ENCODE assay signal across 10 cellular contexts in genomic region chr12:47777741-47778558, GRCh38. TPM values are rescaled to one million over a fixed set of nuclear protein-coding genes. Genes with fewer than 3 reads are reported as not detected.
DNase-seq lines count a peak whose midpoint lies in the region; TF ChIP-seq lines count a peak whose summit lies in the region.
"Had no signal": no experiment of that assay in that cellular context is flagged by ENCODE, and none has a peak within 500 bp of the region (broad histone marks: within the 10 kb centered on the region; RNA-seq: fewer than 3 reads in every experiment).

No MANE protein-coding gene starts in this region.

- peaks cover 7% of the 10 kb centered on the region for H3K36me3 Mint-ChIP-seq in T-helper 1 cell treated with Interleukin-12 subunit alpha and Interleukin-12 subunit beta and Interleukin-4 antibody, amounts not matched to agents 30 μg/mL and 1 μg/mL, for 36 hours (ENCODE audit: low read depth)
- H3K36me3 Mint-ChIP-seq in endodermal cell (ENCODE audit: low read depth): peaks cover 6% of the 10 kb centered on the region

- CTCF ChIA-PET in A673 (lab: Charles Lee): interaction anchor here (1.3 kb wide), 1 partner anchor 37 kb away, joined by 3 read pairs; no protein-coding TSS in a partner anchor

- peaks cover 0 to 64% of the 10 kb centered on the region in 2 donors for H3K4me1 ChIP-seq in right atrium auricular region
- peaks cover 41 to 77% (median 72%) of the 10 kb centered on the region in 4 donors for H3K4me1 ChIP-seq in stomach
- H3K4me1 ChIP-seq in endodermal cell (ENCODE audit: control insufficient read depth, insufficient read depth, low read length): no peaks in the 10 kb centered on the region
- peaks cover 40% of the 10 kb centered on the region for H3K4me1 ChIP-seq in A673 (ENCODE audit: insufficient read depth, low read length, poor library complexity, severe bottlenecking)

- no peak for TF ChIP-seq POLR2A in stomach (IDR thresholded peaks at IDR 0.05)

- in situ Hi-C loops in SK-MEL-5 (cut with HindIII; ENCODE audit: low pct_unique_long_range_greater_than_20kb, low sequenced_read_pairs): no loop called here

- H3K9ac ChIP-seq in endodermal cell (ENCODE audit: extremely low read depth, low read length, poor library complexity, severe bottlenecking): no peak overlapping the region

- H3K27ac ChIP-seq in right atrium auricular region: peak overlapping the region; percentile 76 to 78
- H3K27ac ChIP-seq in stomach: peak overlapping the region; percentile 9 to 73 (median 70)
- H3K27ac ChIP-seq in endodermal cell (ENCODE audit: low read depth, low read length): no peak overlapping the region
- H3K27ac ChIP-seq in A673 (ENCODE audit: low read depth, low read length, poor library complexity, severe bottlenecking): no peak overlapping the region

- no peak for DNase-seq in T-helper 1 cell
- peak; percentile 61 for DNase-seq in SK-MEL-5 (ENCODE audit: low read depth, low spot score)
- DNase-seq in right atrium auricular region (ENCODE audit: low spot score): no peak
- DNase-seq in stomach: peak; percentile 67
- DNase-seq in endodermal cell: no peak
- DNase-seq in A673 (ENCODE audit: low spot score): no peak
- DNase-seq in activated CD4-positive, alpha-beta T cell treated with anti-CD3 and anti-CD28 coated beads, Interleukin-2, amount 50 U/mL, for 1 hour: no peak
- DNase-seq: NCI-H1930 had no signal

- no peak for TF ChIP-seq CTCF in right atrium auricular region (IDR thresholded peaks at IDR 0.05)
- TF ChIP-seq CTCF in stomach (IDR thresholded peaks at IDR 0.05): no peak
- TF ChIP-seq CTCF in endodermal cell (conservative IDR thresholded peaks at IDR 0.05): no peak
- TF ChIP-seq CTCF in A673 (conservative IDR thresholded peaks at IDR 0.05; ENCODE audit: low read depth, low read length): no peak

- H3K27me3 ChIP-seq in right atrium auricular region (no peaks in the 10 kb centered on the region), stomach (no peaks in the 10 kb centered on the region), endodermal cell (ENCODE audit: control insufficient read depth, insufficient read depth, low read length, poor library complexity, severe bottlenecking) (peaks cover 7% of the 10 kb centered on the region), A673 (replicated peaks; ENCODE audit: insufficient read depth, low read depth, low read length, poor library complexity) (no peaks in the 10 kb centered on the region)

- no peak overlapping the region for H3K4me3 Mint-ChIP-seq in T-helper 1 cell treated with Interleukin-12 subunit alpha and Interleukin-12 subunit beta and Interleukin-4 antibody, amounts not matched to agents 30 μg/mL and 1 μg/mL, for 36 hours
- no peak overlapping the region for H3K4me3 Mint-ChIP-seq in endodermal cell

- intact Hi-C loops in stomach (cut with DNase I; ENCODE audit: low total_unique reads) (no loop called here), A673 (cut with micrococcal nuclease; ENCODE audit: unreplicated experiment) (loop anchor here (2.0 to 5.0 kb wide), 3 partner anchors 36 to 126 kb away; no protein-coding TSS in a partner anchor)

- H3K4me1 Mint-ChIP-seq in T-helper 1 cell treated with Interleukin-12 subunit alpha and Interleukin-12 subunit beta and Interleukin-4 antibody, amounts not matched to agents 30 μg/mL and 1 μg/mL, for 36 hours (ENCODE audit: low read depth): peaks cover 50% of the 10 kb centered on the region
- peaks cover 11% of the 10 kb centered on the region for H3K4me1 Mint-ChIP-seq in endodermal cell

- H3K9me3 ChIP-seq in right atrium auricular region: no peaks in the 10 kb centered on the region
- no peaks in the 10 kb centered on the region for H3K9me3 ChIP-seq in stomach
- no peaks in the 10 kb centered on the region for H3K9me3 ChIP-seq in endodermal cell (ENCODE audit: control insufficient read depth, low read length)
- H3K9me3 ChIP-seq in A673 (ENCODE audit: low read depth, low read length, poor library complexity, severe bottlenecking): no peaks in the 10 kb centered on the region

- H3K36me3 ChIP-seq in right atrium auricular region: peaks cover 2% of the 10 kb centered on the region
- H3K36me3 ChIP-seq in stomach: peaks cover under 1 to 29% (median 21%) of the 10 kb centered on the region in 4 donors
- H3K36me3 ChIP-seq in endodermal cell (ENCODE audit: control insufficient read depth, insufficient read depth, low read length): peaks cover 12% of the 10 kb centered on the region
- H3K36me3 ChIP-seq in A673 (ENCODE audit: insufficient read depth, low read length, poor library complexity, severe bottlenecking): peaks cover 17% of the 10 kb centered on the region

- no TSS peak for BruUV-seq in A673 (replicated peaks; lab: Mats Ljungman, UMichigan)

- no peaks in the 10 kb centered on the region for H3K9me3 Mint-ChIP-seq in T-helper 1 cell treated with Interleukin-12 subunit alpha and Interleukin-12 subunit beta and Interleukin-4 antibody, amounts not matched to agents 30 μg/mL and 1 μg/mL, for 36 hours
- H3K9me3 Mint-ChIP-seq in endodermal cell: no peaks in the 10 kb centered on the region

- H3K27ac Mint-ChIP-seq in T-helper 1 cell treated with Interleukin-12 subunit alpha and Interleukin-12 subunit beta and Interleukin-4 antibody, amounts not matched to agents 30 μg/mL and 1 μg/mL, for 36 hours: peak overlapping the region; percentile 23
- H3K27ac Mint-ChIP-seq in endodermal cell: no peak overlapping the region

- no peak for TF ChIP-seq EP300 in stomach (IDR thresholded peaks at IDR 0.05)

- WGBS in stomach, 5 donors: 32 to 55% (median 46%) methylated on average over 7 to 9 of the region's 9 CpGs
- WGBS in endodermal cell (ENCODE audit: insufficient coverage in 1 of 2, insufficient read length in 1 of 2), 2 experiments: 93 to 97% methylated on average over 4 to 9 of the region's 9 CpGs

- POLR2A ChIA-PET in A673 (lab: Charles Lee; ENCODE audit: low non-redundant PET): no interaction called here

- no peaks in the 10 kb centered on the region for H3K27me3 Mint-ChIP-seq in T-helper 1 cell treated with Interleukin-12 subunit alpha and Interleukin-12 subunit beta and Interleukin-4 antibody, amounts not matched to agents 30 μg/mL and 1 μg/mL, for 36 hours (ENCODE audit: low read depth)
- H3K27me3 Mint-ChIP-seq in endodermal cell (ENCODE audit: insufficient read depth): peaks cover 15% of the 10 kb centered on the region

- H3K4me3 ChIP-seq in right atrium auricular region (no peak overlapping the region), stomach (no peak overlapping the region), endodermal cell (ENCODE audit: low read length) (no peak overlapping the region), A673 (ENCODE audit: low read depth, low read length, poor library complexity, severe bottlenecking) (no peak overlapping the region)

RNA-seq across cellular contexts. Expression of gene SLC48A1, which starts 4.9 kb away (rescaled TPM):
- total RNA-seq in SK-MEL-5 (2014; rRNA removed; shearing (Covaris generic)): 12.7 and 12.9 TPM in 2 replicates
- 23.4 and 31.2 TPM in 2 replicates for polyA plus RNA-seq in SK-MEL-5 (2015; cell fraction: cytosol; rRNA removed)
- 12.6 and 20.3 TPM in 2 replicates for polyA plus RNA-seq in SK-MEL-5 (2015; cell fraction: nucleus; rRNA removed)
- total RNA-seq in right atrium auricular region (10 to 100 TPM; 48.9 to 52.0 TPM), stomach (10 to 100 TPM in 3 of 5 donors, 1 to 10 TPM in 2; 2.3 to 29.0 (median 18.1) TPM), endodermal cell (10 to 100 TPM; 21.3 to 30.4 TPM), A673 (2021) (39.3 and 39.8 TPM in 2 replicates)
- polyA plus RNA-seq in stomach: 10 to 100 TPM in 1 of 3 donors, 1 to 10 TPM in 2; 6.3 to 18.2 (median 9.4) TPM
- polyA plus RNA-seq in endodermal cell (2013, experiment 1 of 2): 13.9 TPM
- 13.5 TPM for polyA plus RNA-seq in endodermal cell (2013, experiment 2 of 2)

RNA-seq across cellular contexts. Expression of gene RAPGEF3, which starts 19.3 kb away (rescaled TPM):
- 1.1 and 1.3 TPM in 2 replicates for total RNA-seq in SK-MEL-5 (2014; rRNA removed; shearing (Covaris generic))
- 0.43 and 4.2 TPM in 2 replicates for polyA plus RNA-seq in SK-MEL-5 (2015; cell fraction: cytosol; rRNA removed)
- polyA plus RNA-seq in SK-MEL-5 (2015; cell fraction: nucleus; rRNA removed): 2.9 and 9.0 TPM in 2 replicates
- total RNA-seq in right atrium auricular region (10 to 100 TPM; 19.8 to 26.8 TPM), stomach (100 to 1,000 TPM in 1 of 5 donors, 10 to 100 TPM in 4; 15.9 to 114 (median 25.0) TPM), endodermal cell (10 to 100 TPM; 11.4 to 19.6 TPM), A673 (2021) (4.3 and 5.7 TPM in 2 replicates)
- 10 to 100 TPM; 21.2 to 33.1 (median 22.9) TPM for polyA plus RNA-seq in stomach
- 3.7 TPM for polyA plus RNA-seq in endodermal cell (2013, experiment 1 of 2)
- 3.2 TPM for polyA plus RNA-seq in endodermal cell (2013, experiment 2 of 2)

RNA-seq across cellular contexts. Expression of gene HDAC7, which starts 41.8 kb away (rescaled TPM):
- 3.0 and 3.6 TPM in 2 replicates for total RNA-seq in SK-MEL-5 (2014; rRNA removed; shearing (Covaris generic))
- polyA plus RNA-seq in SK-MEL-5 (2015; cell fraction: cytosol; rRNA removed): 12.3 and 17.0 TPM in 2 replicates
- 60.9 and 65.2 TPM in 2 replicates for polyA plus RNA-seq in SK-MEL-5 (2015; cell fraction: nucleus; rRNA removed)
- total RNA-seq in right atrium auricular region (10 to 100 TPM; 33.4 to 60.2 TPM), stomach (100 to 1,000 TPM in 2 of 5 donors, 10 to 100 TPM in 3; 32.1 to 313 (median 66.5) TPM), endodermal cell (100 to 1,000 TPM; 146 to 154 TPM), A673 (2021) (58.9 and 63.0 TPM in 2 replicates)
- polyA plus RNA-seq in stomach: 10 to 100 TPM; 22.8 to 30.7 (median 28.6) TPM
- polyA plus RNA-seq in endodermal cell (2013, experiment 1 of 2): 73.0 TPM
- polyA plus RNA-seq in endodermal cell (2013, experiment 2 of 2): 68.5 TPM

RNA-seq across cellular contexts. Expression of gene ENDOU, which starts 52.7 kb away (rescaled TPM):
- total RNA-seq in SK-MEL-5 (2014; rRNA removed; shearing (Covaris generic)): not detected in 2 replicates
- not detected in 2 replicates for polyA plus RNA-seq in SK-MEL-5 (2015; cell fraction: cytosol; rRNA removed)
- polyA plus RNA-seq in SK-MEL-5 (2015; cell fraction: nucleus; rRNA removed): not detected in 2 replicates
- 1 to 10 TPM in 1 of 2 donors, under 1 TPM in 1; 0.55 to 2.1 TPM for total RNA-seq in right atrium auricular region
- 1 to 10 TPM in 1 of 5 donors, not detected in 4; 1.8 TPM for total RNA-seq in stomach
- 1 to 10 TPM in 1 of 3 donors, not detected in 2; 7.6 TPM for polyA plus RNA-seq in stomach
- not detected for total RNA-seq in endodermal cell
- polyA plus RNA-seq in endodermal cell (2013, experiment 1 of 2): not detected
- polyA plus RNA-seq in endodermal cell (2013, experiment 2 of 2): not detected
- 0.35 and 0.58 TPM in 2 replicates for total RNA-seq in A673 (2021)
- total RNA-seq: left colon had no signal

Comparison
In these comparisons a context has a peak if more than half of its experiments do, and no peak if none do; other contexts are left out.
1. DNase-seq: peak in SK-MEL-5 (single experiment) and stomach (single experiment); none in T-helper 1 cell (0 of 5), right atrium auricular region (single experiment), endodermal cell (single experiment), A673 (single experiment) and activated CD4-positive, alpha-beta T cell treated with anti-CD3 and anti-CD28 coated beads, Interleukin-2, amount 50 U/mL, for 1 hour (single experiment).
2. H3K27ac ChIP-seq: peak in right atrium auricular region (2 of 2) and stomach (5 of 5); none in endodermal cell (single experiment) and A673 (single experiment).